In genomic region chr15:81115054-81115939, GRCh38 we compare ENCODE assay signal across 17 cellular contexts. TPM values are rescaled to one million over a fixed set of nuclear protein-coding genes. Genes with fewer than 3 reads are reported as not detected.
"Had no signal": no experiment of that assay in that cellular context is flagged by ENCODE, and none has a peak within 500 bp of the region (broad histone marks: within the 10 kb centered on the region; RNA-seq: fewer than 3 reads in every experiment).

No MANE protein-coding gene starts in this region.

- H3K4me2 ChIP-seq: hepatocyte had no signal

- H3K79me2 ChIP-seq: hepatocyte had no signal

- H3K9me3 ChIP-seq: pancreas, thoracic aorta had no signal

- H3K4me3 ChIP-seq: coronary artery, hepatocyte, pancreas, thoracic aorta had no signal

- FAIRE-seq: endothelial cell of umbilical vein, pancreas had no signal

- H2AFZ ChIP-seq: hepatocyte had no signal

- DNase-seq: activated CD4-positive, alpha-beta T cell treated with anti-CD3 and anti-CD28 coated beads, Interleukin-2, amount 10 ng/mL, durations not matched to agents 7 days and 5 days; activated CD4-positive, CD25-positive, alpha-beta regulatory T cell; activated naive CD4-positive, alpha-beta T cell treated with anti-CD3 and anti-CD28 coated beads, Interleukin-2, amount 50 U/mL, for 16 hours; caudate nucleus; effector CD4-positive, alpha-beta T cell; pancreas; stimulated activated CD4-positive, alpha-beta T cell treated with anti-CD3 and anti-CD28 coated beads, Interleukin-4, amount 100 ng/mL, for 1 hour; stimulated activated CD8-positive, alpha-beta memory T cell treated with anti-CD3 and anti-CD28 coated beads, Interleukin-4, amount 100 ng/mL, for 48 hours had no signal

- H3K27me3 ChIP-seq: pancreas had no signal

- H3K27ac ChIP-seq: coronary artery, hepatocyte, pancreas, thoracic aorta had no signal

- ATAC-seq: pancreas had no signal

- H3K36me3 ChIP-seq: pancreas, thoracic aorta had no signal

RNA-seq across cellular contexts. Expression of gene CFAP161, which starts 18.8 kb away (rescaled TPM):
- total RNA-seq: activated CD4-positive, alpha-beta T cell treated with anti-CD3 and anti-CD28 coated beads, Interleukin-2, amount 10 ng/mL, durations not matched to agents 7 days and 5 days; activated CD8-positive, alpha-beta memory T cell treated with anti-CD3 and anti-CD28 coated beads for 36 hours; activated T-helper 2 cell treated with anti-CD3 and anti-CD28 coated beads, Interferon-gamma antibody, Interleukin-2, Interleukin-4, amounts not matched to agents 10 μg/mL and 5 μg/mL and 100 μg/mL, durations not matched to agents 14 hours and 24 hours and 36 hours; endothelial cell of umbilical vein; hepatocyte; kidney epithelial cell had no signal
- polyA plus RNA-seq: fibroblast of lung, urinary bladder had no signal
